In genomic region chr17:28406478-28406824, GRCh38 we compare ENCODE assay signal across 8 cellular contexts. TPM values are rescaled to one million over a fixed set of nuclear protein-coding genes. Genes with fewer than 3 reads are reported as not detected.
A peak's percentile ranks its signal among the peaks of the same experiment; 100 is the strongest.
DNase-seq lines count a peak whose midpoint lies in the region; ATAC-seq, FAIRE-seq and TF ChIP-seq lines count a peak whose summit lies in the region.

No MANE protein-coding gene starts in this region.

- 27% methylated on average over 9 of the region's 9 CpGs; no CpG with 5 or more reads in 1 of the 2 experiments for WGBS in H1 (ENCODE audit: extremely low coverage in 1 of 2, insufficient coverage in 1 of 2, insufficient read length in 1 of 2, insufficient replicate concordance in 2 of 2, low coverage in 1 of 2, low lambda C conversion rate in 2 of 2, missing lambda C conversion rate in 1 of 2), 2 experiments

- H4K91ac ChIP-seq in H1 (replicated peaks; ENCODE audit: insufficient read length, low read length), result peak overlapping the region; percentile 61

- H3K9me3 ChIP-seq in NT2/D1 (ENCODE audit: insufficient read depth, low read length) (no peaks in the 10 kb centered on the region), H1 (ENCODE audit: insufficient read depth in 2 of 2, low read depth in 1 of 2, low read length in 1 of 2) (no peaks in the 10 kb centered on the region)
- H3K9me3 ChIP-seq in naive thymus-derived CD4-positive, alpha-beta T cell (ENCODE audit: control insufficient read depth in 2 of 3, low read length in 3 of 3), result no peaks in the 10 kb centered on the region

- POLR2A ChIA-PET in H1 (lab: Charles Lee; ENCODE audit: partially characterized antibody), result interaction anchor here (1.7 to 12.8 kb wide), 3 partner anchors 9 to 20 kb away, joined by 3 to 135 read pairs (median 12); no protein-coding TSS in a partner anchor
- POLR2A ChIA-PET in naive thymus-derived CD4-positive, alpha-beta T cell (lab: Charles Lee), result interaction anchor here (1.1 kb wide), 1 partner anchor 48 kb away, joined by 5 read pairs; no protein-coding TSS in a partner anchor

- H3K27ac ChIP-seq in H1 (ENCODE audit: low read depth, low read length), result no peak overlapping the region
- peak overlapping the region; percentile 52 for H3K27ac ChIP-seq in naive thymus-derived CD4-positive, alpha-beta T cell (ENCODE audit: low read depth, low read length)

- H3K27ac Mint-ChIP-seq in naive thymus-derived CD4-positive, alpha-beta T cell, result peak overlapping the region in 5 of 9 donors; percentile 48 to 81 (median 68)

- no peak overlapping the region; the same call in 1 of the 2 replicates for H2BK12ac ChIP-seq in H1 (ENCODE audit: low read depth, low read length)

- H3K79me2 ChIP-seq in H1 (ENCODE audit: control insufficient read depth in 1 of 2, insufficient read depth in 2 of 2, low read length in 2 of 2), result no peaks in the 10 kb centered on the region; a peak in 1 of 4 replicates

- H3K4me1 ChIP-seq in NT2/D1 (ENCODE audit: insufficient read depth, insufficient read length), result peaks cover 11% of the 10 kb centered on the region
- H3K4me1 ChIP-seq in H1 (replicated peaks in 1 of 4; ENCODE audit: control insufficient read depth in 3 of 4, insufficient read depth in 4 of 4, low read length in 3 of 4), result peaks cover 32 to 63% (median 41%) of the 10 kb centered on the region in 4 experiments
- peaks cover 0 to 9% of the 10 kb centered on the region in 2 donors for H3K4me1 ChIP-seq in naive thymus-derived CD4-positive, alpha-beta T cell (ENCODE audit: control insufficient read depth in 2 of 2, insufficient read depth in 2 of 2, low read length in 2 of 2)

- H3K27me3 Mint-ChIP-seq in naive thymus-derived CD4-positive, alpha-beta T cell, result peaks cover 0 to 24% (median 8%) of the 10 kb centered on the region in 5 donors

- H2BK15ac ChIP-seq in H1 (ENCODE audit: low read length), result no peak overlapping the region; the same call in 1 of the 2 replicates

- H3K18ac ChIP-seq in H1 (ENCODE audit: extremely low read depth, low read length), result no peak overlapping the region

- peaks cover 12% of the 10 kb centered on the region; the same call in 1 of the 2 replicates for H3K23me2 ChIP-seq in H1 (ENCODE audit: low read depth, low read length)

- CTCF ChIA-PET in H1 (lab: Charles Lee; ENCODE audit: partially characterized antibody), result interaction anchor here (0.8 to 5.8 kb wide), 5 partner anchors 10 to 49 kb away, joined by 3 to 52 read pairs (median 5); partner anchors contain the start of genes POLDIP2 and VTN
- CTCF ChIA-PET in naive thymus-derived CD4-positive, alpha-beta T cell (lab: Charles Lee), result interaction anchor here (4.0 kb wide), 1 partner anchor 11 kb away, joined by 15 read pairs; no protein-coding TSS in a partner anchor

- H3K4me2 ChIP-seq in H1 (ENCODE audit: insufficient read depth in 1 of 2, low read depth in 2 of 2, low read length in 2 of 2), result peak overlapping the region; percentile 78 to 90

- H3K4ac ChIP-seq in H1 (replicated peaks; ENCODE audit: insufficient read length, low read depth, low read length), result no peak overlapping the region

- no peak for TF ChIP-seq CTCF in H1 (IDR thresholded peaks at IDR 0.05; ENCODE audit: control extremely low read depth in 1 of 3, insufficient read depth in 1 of 3, low read depth in 1 of 3, low read length in 3 of 3)

- H2AK5ac ChIP-seq in H1 (ENCODE audit: low read depth, low read length), result no peak overlapping the region

- no peak for TF ChIP-seq EP300 in H1 (IDR thresholded peaks at IDR 0.05; ENCODE audit: borderline replicate concordance in 1 of 2, low read depth in 2 of 2, low read length in 2 of 2)

- peaks cover 8% of the 10 kb centered on the region for H3K36me3 ChIP-seq in NT2/D1 (ENCODE audit: insufficient read depth, insufficient read length, low read length)
- H3K36me3 ChIP-seq in H1 (ENCODE audit: control insufficient read depth in 2 of 4, insufficient read depth in 4 of 4, low read length in 3 of 4), result no peaks in the 10 kb centered on the region
- no peaks in the 10 kb centered on the region for H3K36me3 ChIP-seq in naive thymus-derived CD4-positive, alpha-beta T cell (ENCODE audit: control insufficient read depth in 2 of 3, insufficient read depth in 3 of 3, low read length in 3 of 3)

- H2BK20ac ChIP-seq in H1 (ENCODE audit: low read length), result no peak overlapping the region; the same call in 1 of the 2 replicates

- no peaks in the 10 kb centered on the region for H4K20me1 ChIP-seq in H1 (replicated peaks in 1 of 2; ENCODE audit: control insufficient read depth in 1 of 2, insufficient read depth in 2 of 2, low read length in 2 of 2)

- ATAC-seq in naive thymus-derived CD4-positive, alpha-beta T cell, result peak; percentile 27
- ATAC-seq in GM18517 (IDR thresholded peaks at IDR 0.05; ENCODE audit: unreplicated experiment), result no peak

- peaks cover 4 to 18% (median 13%) of the 10 kb centered on the region in 7 donors for H3K4me1 Mint-ChIP-seq in naive thymus-derived CD4-positive, alpha-beta T cell

- H2AFZ ChIP-seq in H1 (ENCODE audit: low read length), result no peak overlapping the region

- H3K9ac ChIP-seq in NT2/D1 (ENCODE audit: insufficient read length, low read depth), result peak overlapping the region; percentile 74
- peak overlapping the region in 1 of 4 experiments; percentile 20; a peak in 2 of 7 replicates for H3K9ac ChIP-seq in H1 (replicated peaks in 1 of 4; ENCODE audit: extremely low read depth in 1 of 4, low read depth in 3 of 4, low read length in 3 of 4)

- H2BK120ac ChIP-seq in H1 (replicated peaks; ENCODE audit: low read depth, low read length), result no peak overlapping the region

- peak overlapping the region; percentile 79 to 88 (median 83) for H3K4me3 Mint-ChIP-seq in naive thymus-derived CD4-positive, alpha-beta T cell

- peak; percentile 60 for FAIRE-seq in H1 (lab: Jason Lieb, UNC)

- H3K4me3 ChIP-seq in NT2/D1 (ENCODE audit: insufficient read length, low read depth) (peak overlapping the region; percentile 62), H1 (ENCODE audit: extremely low read depth in 1 of 4, insufficient read depth in 2 of 4, low read depth in 3 of 4, low read length in 4 of 4) (peak overlapping the region; percentile 51 to 74 (median 60))
- peak overlapping the region; percentile 27 for H3K4me3 ChIP-seq in naive thymus-derived CD4-positive, alpha-beta T cell (ENCODE audit: low read length)

- no peak overlapping the region for H3K23ac ChIP-seq in H1 (ENCODE audit: insufficient read length)

- TF ChIP-seq RAD21 in H1 (IDR thresholded peaks at IDR 0.05 in 1 of 2, conservative IDR thresholded peaks at IDR 0.05 in 1 of 2; ENCODE audit: low read depth in 2 of 2, low read length in 2 of 2), result no peak

- no peaks in the 10 kb centered on the region; the same call in 1 of the 2 replicates for H3K79me1 ChIP-seq in H1 (ENCODE audit: low read depth, low read length)

- no peak for TF ChIP-seq POLR2A in H1 (IDR thresholded peaks at IDR 0.05; ENCODE audit: control extremely low read depth in 1 of 2, low read depth in 2 of 2, low read length in 2 of 2)

- no peak overlapping the region for H3K14ac ChIP-seq in H1 (ENCODE audit: insufficient read length)

- no peaks in the 10 kb centered on the region for H3K9me3 Mint-ChIP-seq in naive thymus-derived CD4-positive, alpha-beta T cell

- H2BK5ac ChIP-seq in H1 (ENCODE audit: low read depth, low read length), result no peak overlapping the region; the same call in 1 of the 2 replicates

- intact Hi-C loops in naive thymus-derived CD4-positive, alpha-beta T cell (cut with micrococcal nuclease), result loop anchor here in 1 of 2 donors (5.0 kb wide), 1 partner anchor 34 kb away; the partner anchor contains the start of genes SARM1 and VTN

- peaks cover 38% of the 10 kb centered on the region for H3K27me3 ChIP-seq in NT2/D1 (ENCODE audit: insufficient read depth, insufficient read length)
- H3K27me3 ChIP-seq in H1 (replicated peaks in 1 of 4; ENCODE audit: control insufficient read depth in 3 of 4, extremely low read depth in 1 of 4, insufficient read depth in 3 of 4, low read length in 3 of 4), result peaks cover 0 to 29% (median 12%) of the 10 kb centered on the region in 4 experiments; a peak in 5 of 7 replicates
- no peaks in the 10 kb centered on the region for H3K27me3 ChIP-seq in naive thymus-derived CD4-positive, alpha-beta T cell (ENCODE audit: control insufficient read depth in 2 of 2, insufficient read depth in 2 of 2, low read length in 2 of 2)

- no peaks in the 10 kb centered on the region for H3K36me3 Mint-ChIP-seq in naive thymus-derived CD4-positive, alpha-beta T cell

- H3K56ac ChIP-seq in H1 (replicated peaks; ENCODE audit: insufficient read length, low read depth, low read length), result no peak overlapping the region

- H4K5ac ChIP-seq in H1 (ENCODE audit: insufficient read length, low read depth, low read length), result no peak overlapping the region

- H4K8ac ChIP-seq in H1 (ENCODE audit: extremely low read depth, insufficient read depth, low read length), result no peak overlapping the region

- DNase-seq in NCI-H1092 treated with DMSO at 0.1 percent for 48 hours (lab: John Stamatoyannopoulos, UW), result peak; percentile 45
- no peak for DNase-seq in NCI-H1092 (lab: John Stamatoyannopoulos, UW)
- no peak for DNase-seq in NT2/D1 (ENCODE audit: low read depth, low spot score)
- DNase-seq in H1 (ENCODE audit: low read depth in 1 of 2, low spot score in 2 of 2), result no peak
- peak in 1 of 9 donors; percentile 7 for DNase-seq in naive thymus-derived CD4-positive, alpha-beta T cell
- no peak for DNase-seq in GDM1 (lab: John Stamatoyannopoulos, UW)
- DNase-seq in foreskin melanocyte, result no peak

RNA-seq across cellular contexts. Expression of gene SLC46A1, which starts 0.4 kb away (rescaled TPM):
- total RNA-seq in H1 (2021; fragmentation: NEBNext Ultra II Directional; extraction: Animal tissue kit (Norgen Biotek cat#: 25700)), result 7.1 and 8.7 TPM in 2 replicates
- 5.3 and 5.9 TPM in 2 replicates for polyA plus RNA-seq in H1 (2011; rRNA removed)
- polyA plus RNA-seq in H1 (2011; cell fraction: cytosol; rRNA removed), result 3.6 TPM
- polyA plus RNA-seq in H1 (2011; cell fraction: nucleus; rRNA removed), result 7.7 TPM
- polyA plus RNA-seq in H1 (2012, experiment 1 of 2), result 5.4 to 7.1 TPM (median 6.5 TPM) in 4 replicates
- polyA plus RNA-seq in H1 (2012, experiment 2 of 2), result 6.1 TPM
- polyA plus RNA-seq in H1 (2013, experiment 1 of 2), result 10.0 TPM
- polyA plus RNA-seq in H1 (2013, experiment 2 of 2), result 9.6 TPM
- polyA minus RNA-seq in H1 (2011; rRNA and poly(A)+ RNA removed), result 7.4 and 10.2 TPM in 2 replicates
- polyA minus RNA-seq in H1 (2011; cell fraction: cytosol; rRNA and poly(A)+ RNA removed), result 4.5 TPM
- 10.5 TPM for polyA minus RNA-seq in H1 (2011; cell fraction: nucleus; rRNA and poly(A)+ RNA removed)
- total RNA-seq in naive thymus-derived CD4-positive, alpha-beta T cell, result 1 to 10 TPM; 1.9 to 5.1 (median 3.6) TPM
- polyA plus RNA-seq in naive thymus-derived CD4-positive, alpha-beta T cell, result 1 to 10 TPM; 1.8 to 3.3 TPM

RNA-seq across cellular contexts. Expression of gene SARM1, which starts 35.0 kb away (rescaled TPM):
- 6.5 and 9.2 TPM in 2 replicates for total RNA-seq in H1 (2021; fragmentation: NEBNext Ultra II Directional; extraction: Animal tissue kit (Norgen Biotek cat#: 25700))
- 5.8 and 6.1 TPM in 2 replicates for polyA plus RNA-seq in H1 (2011; rRNA removed)
- 3.7 TPM for polyA plus RNA-seq in H1 (2011; cell fraction: cytosol; rRNA removed)
- polyA plus RNA-seq in H1 (2011; cell fraction: nucleus; rRNA removed), result 9.4 TPM
- polyA plus RNA-seq in H1 (2012, experiment 1 of 2), result 4.2 to 7.6 TPM (median 6.5 TPM) in 4 replicates
- 5.4 TPM for polyA plus RNA-seq in H1 (2012, experiment 2 of 2)
- polyA plus RNA-seq in H1 (2013, experiment 1 of 2), result 4.0 TPM
- polyA plus RNA-seq in H1 (2013, experiment 2 of 2), result 4.0 TPM
- polyA minus RNA-seq in H1 (2011; rRNA and poly(A)+ RNA removed), result 11.7 and 15.0 TPM in 2 replicates
- polyA minus RNA-seq in H1 (2011; cell fraction: cytosol; rRNA and poly(A)+ RNA removed), result 5.9 TPM
- 6.6 TPM for polyA minus RNA-seq in H1 (2011; cell fraction: nucleus; rRNA and poly(A)+ RNA removed)
- total RNA-seq in naive thymus-derived CD4-positive, alpha-beta T cell, result 10 to 100 TPM; 21.8 to 34.1 (median 27.2) TPM
- polyA plus RNA-seq in naive thymus-derived CD4-positive, alpha-beta T cell, result 1 to 10 TPM; 5.2 to 8.4 TPM

RNA-seq across cellular contexts. Expression of gene VTN, which starts 36.3 kb away (rescaled TPM):
- total RNA-seq in H1 (2021; fragmentation: NEBNext Ultra II Directional; extraction: Animal tissue kit (Norgen Biotek cat#: 25700)), result not detected in 2 replicates
- polyA plus RNA-seq in H1 (2011; rRNA removed), result 0.18 and 0.38 TPM in 2 replicates
- polyA plus RNA-seq in H1 (2011; cell fraction: cytosol; rRNA removed), result 0.26 TPM
- polyA plus RNA-seq in H1 (2011; cell fraction: nucleus; rRNA removed), result 0.64 TPM
- 0.36 to 0.55 TPM (median 0.46 TPM) in 4 replicates for polyA plus RNA-seq in H1 (2012, experiment 1 of 2)
- polyA plus RNA-seq in H1 (2012, experiment 2 of 2), result 0.52 TPM
- 0.22 TPM for polyA plus RNA-seq in H1 (2013, experiment 1 of 2)
- polyA plus RNA-seq in H1 (2013, experiment 2 of 2), result 0.13 TPM
- 0.28 TPM in 1 of 2 replicates, not detected in the other for polyA minus RNA-seq in H1 (2011; rRNA and poly(A)+ RNA removed)
- not detected for polyA minus RNA-seq in H1 (2011; cell fraction: cytosol; rRNA and poly(A)+ RNA removed)
- polyA minus RNA-seq in H1 (2011; cell fraction: nucleus; rRNA and poly(A)+ RNA removed), result 1.1 TPM
- under 1 TPM in 2 of 5 experiments, not detected in 3; 0.19 to 0.65 TPM for total RNA-seq in naive thymus-derived CD4-positive, alpha-beta T cell
- polyA plus RNA-seq in naive thymus-derived CD4-positive, alpha-beta T cell, result under 1 TPM in 1 of 2 donors, not detected in 1; 0.08 TPM

RNA-seq across cellular contexts. Expression of gene SEBOX, which starts 41.5 kb away (rescaled TPM):
- not detected in 2 replicates for total RNA-seq in H1 (2021; fragmentation: NEBNext Ultra II Directional; extraction: Animal tissue kit (Norgen Biotek cat#: 25700))
- polyA plus RNA-seq in H1 (2011; rRNA removed), result not detected in 2 replicates
- not detected for polyA plus RNA-seq in H1 (2011; cell fraction: cytosol; rRNA removed)
- not detected for polyA plus RNA-seq in H1 (2011; cell fraction: nucleus; rRNA removed)
- polyA plus RNA-seq in H1 (2012, experiment 1 of 2), result not detected in 4 replicates
- not detected for polyA plus RNA-seq in H1 (2012, experiment 2 of 2)
- not detected for polyA plus RNA-seq in H1 (2013, experiment 1 of 2)
- polyA plus RNA-seq in H1 (2013, experiment 2 of 2), result not detected
- polyA minus RNA-seq in H1 (2011; rRNA and poly(A)+ RNA removed), result not detected in 2 replicates
- not detected for polyA minus RNA-seq in H1 (2011; cell fraction: cytosol; rRNA and poly(A)+ RNA removed)
- polyA minus RNA-seq in H1 (2011; cell fraction: nucleus; rRNA and poly(A)+ RNA removed), result not detected
- total RNA-seq in naive thymus-derived CD4-positive, alpha-beta T cell, result not detected
- not detected for polyA plus RNA-seq in naive thymus-derived CD4-positive, alpha-beta T cell

RNA-seq across cellular contexts. Expression of gene POLDIP2, which starts 49.1 kb away (rescaled TPM):
- 74.0 and 75.3 TPM in 2 replicates for total RNA-seq in H1 (2021; fragmentation: NEBNext Ultra II Directional; extraction: Animal tissue kit (Norgen Biotek cat#: 25700))
- 76.1 and 92.3 TPM in 2 replicates for polyA plus RNA-seq in H1 (2011; rRNA removed)
- 73.8 TPM for polyA plus RNA-seq in H1 (2011; cell fraction: cytosol; rRNA removed)
- 73.2 TPM for polyA plus RNA-seq in H1 (2011; cell fraction: nucleus; rRNA removed)
- polyA plus RNA-seq in H1 (2012, experiment 1 of 2), result 70.2 to 81.0 TPM (median 78.6 TPM) in 4 replicates
- 90.8 TPM for polyA plus RNA-seq in H1 (2012, experiment 2 of 2)
- 54.0 TPM for polyA plus RNA-seq in H1 (2013, experiment 1 of 2)
- 54.4 TPM for polyA plus RNA-seq in H1 (2013, experiment 2 of 2)
- 64.2 and 65.9 TPM in 2 replicates for polyA minus RNA-seq in H1 (2011; rRNA and poly(A)+ RNA removed)
- 35.7 TPM for polyA minus RNA-seq in H1 (2011; cell fraction: cytosol; rRNA and poly(A)+ RNA removed)
- 29.5 TPM for polyA minus RNA-seq in H1 (2011; cell fraction: nucleus; rRNA and poly(A)+ RNA removed)
- total RNA-seq in naive thymus-derived CD4-positive, alpha-beta T cell, result 10 to 100 TPM; 27.9 to 64.9 (median 29.8) TPM
- polyA plus RNA-seq in naive thymus-derived CD4-positive, alpha-beta T cell, result 10 to 100 TPM; 85.0 to 89.3 TPM
